9 cellular contexts compared by ENCODE assay signal in the genomic region with DNA sequence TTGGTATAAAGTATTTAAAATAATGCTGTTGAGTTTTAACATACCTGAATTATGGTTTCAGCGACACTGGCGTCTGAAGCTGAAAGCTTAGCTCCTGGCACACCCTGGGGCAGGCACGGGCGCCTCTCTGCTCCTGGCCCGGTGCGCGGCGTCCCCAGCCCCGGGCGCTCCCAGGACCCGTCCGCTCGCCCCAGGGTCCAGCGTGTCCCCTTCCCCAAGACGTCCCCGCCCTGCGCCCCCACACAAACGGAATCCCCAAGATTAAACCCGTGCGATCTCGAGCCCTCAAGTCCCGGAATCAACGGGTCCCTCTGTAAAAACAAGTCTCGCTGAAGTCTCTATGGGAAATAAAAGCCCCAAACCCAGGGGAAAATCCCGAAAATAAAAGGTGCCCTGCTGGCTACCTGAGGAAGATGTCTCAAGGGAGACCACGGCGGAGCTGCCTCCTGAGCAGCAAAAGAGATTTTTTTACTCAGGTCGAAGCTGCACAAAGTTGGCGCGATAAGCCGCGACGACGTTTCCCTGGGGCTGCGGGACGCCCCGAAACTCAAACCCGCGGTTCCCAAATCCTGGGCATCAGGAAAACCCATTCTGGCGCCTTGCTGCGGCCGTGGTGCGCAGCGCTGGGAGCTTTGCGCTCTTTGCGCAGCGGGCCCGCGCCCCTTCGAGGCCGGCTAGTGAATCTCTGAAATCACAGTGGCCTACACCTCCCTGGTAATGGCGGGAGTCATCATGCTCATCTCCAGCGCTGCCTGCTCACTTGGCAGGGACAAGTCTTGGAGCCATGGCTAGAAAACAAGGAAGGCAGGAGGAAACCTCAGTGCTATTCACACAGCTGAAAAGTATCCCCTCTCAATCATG. TPM values are rescaled to one million over a fixed set of nuclear protein-coding genes. Genes with fewer than 3 reads are reported as not detected.
DNase-seq lines count a peak whose midpoint lies in the region; ATAC-seq, FAIRE-seq and TF ChIP-seq lines count a peak whose summit lies in the region.
"Had no signal": no experiment of that assay in that cellular context is flagged by ENCODE, and none has a peak within 500 bp of the region (broad histone marks: within the 10 kb centered on the region; RNA-seq: fewer than 3 reads in every experiment).

No MANE protein-coding gene starts in this region.

- H2BK5ac ChIP-seq in mesenchymal stem cell (ENCODE audit: low read depth, low read length, poor library complexity, severe bottlenecking), result no peak overlapping the region

- no peak overlapping the region for H3K23ac ChIP-seq in mesenchymal stem cell (ENCODE audit: low read length in 2 of 2)

- no peaks in the 10 kb centered on the region for H3K4me1 Mint-ChIP-seq in astrocyte (ENCODE audit: low read depth, unreplicated experiment)

- no peaks in the 10 kb centered on the region for H3K79me1 ChIP-seq in mesenchymal stem cell (replicated peaks; ENCODE audit: low read length, poor library complexity, severe bottlenecking)

- no peaks in the 10 kb centered on the region for H3K36me3 ChIP-seq in HAP-1 (replicated peaks)
- no peaks in the 10 kb centered on the region for H3K36me3 ChIP-seq in astrocyte (ENCODE audit: insufficient read depth, low read length)
- H3K36me3 ChIP-seq in mesenchymal stem cell (ENCODE audit: control insufficient read depth in 1 of 2, insufficient read depth in 2 of 2, low read depth in 1 of 2, low read length in 2 of 2), result no peaks in the 10 kb centered on the region
- no peaks in the 10 kb centered on the region for H3K36me3 ChIP-seq in tibial nerve

- H4K91ac ChIP-seq in mesenchymal stem cell (ENCODE audit: low read length), result no peak overlapping the region

- no peaks in the 10 kb centered on the region for H4K20me1 ChIP-seq in astrocyte (ENCODE audit: insufficient read depth, low read length)

- H4K8ac ChIP-seq in mesenchymal stem cell (ENCODE audit: low read length), result no peak overlapping the region

- H3K18ac ChIP-seq in mesenchymal stem cell (ENCODE audit: low read depth in 1 of 2, low read length in 2 of 2), result no peak overlapping the region

- H3K4me3 ChIP-seq in HAP-1 (peak overlapping the region; percentile 16; the same call in 1 of the 2 replicates), astrocyte (ENCODE audit: insufficient read depth, low read depth, low read length) (peak overlapping the region; percentile 65), mesenchymal stem cell (ENCODE audit: insufficient read depth in 1 of 2, low read depth in 1 of 2, low read length in 2 of 2) (peak overlapping the region; percentile 39 to 86), tibial nerve (peak overlapping the region; percentile 13 to 44 (median 24))

- H2BK15ac ChIP-seq in mesenchymal stem cell (ENCODE audit: low read depth, poor library complexity, severe bottlenecking), result no peak overlapping the region

- H3K27ac ChIP-seq in astrocyte (ENCODE audit: low read depth, low read length), result no peak overlapping the region
- no peak overlapping the region for H3K27ac ChIP-seq in mesenchymal stem cell (ENCODE audit: low read length, poor library complexity, severe bottlenecking)
- H3K27ac ChIP-seq in tibial nerve, result no peak overlapping the region

- no peak for FAIRE-seq in astrocyte (lab: Jason Lieb, UNC)

- no peaks in the 10 kb centered on the region for H3K79me2 ChIP-seq in astrocyte (ENCODE audit: insufficient read depth, low read length)

- H3K14ac ChIP-seq in mesenchymal stem cell (ENCODE audit: low read length in 2 of 2), result no peak overlapping the region

- TF ChIP-seq CTCF in astrocyte (IDR thresholded peaks at IDR 0.05; ENCODE audit: insufficient read depth, low read depth, low read length) (no peak), tibial nerve (IDR thresholded peaks at IDR 0.05) (no peak)

- no peak for TF ChIP-seq EP300 in tibial nerve (IDR thresholded peaks at IDR 0.05)

- no peak for TF ChIP-seq POLR2A in tibial nerve (IDR thresholded peaks at IDR 0.05)

- H3K4me3 Mint-ChIP-seq in astrocyte (ENCODE audit: unreplicated experiment), result peak overlapping the region; percentile 75

- 4% methylated on average over 53 of the region's 53 CpGs for WGBS in mesenchymal stem cell
- WGBS in tibial nerve, 2 donors, result 3 to 5% methylated on average over 46 to 47 of the region's 53 CpGs

- peak overlapping the region; percentile 76 for H2AFZ ChIP-seq in astrocyte (ENCODE audit: low read depth, low read length)
- no peak overlapping the region for H2AFZ ChIP-seq in mesenchymal stem cell (ENCODE audit: low read depth, low read length)

- peak overlapping the region; percentile 43 for H3K9ac ChIP-seq in astrocyte (ENCODE audit: low read length)
- H3K9ac ChIP-seq in mesenchymal stem cell (ENCODE audit: low read length), result peak overlapping the region; percentile 81

- ATAC-seq in HG02870 (IDR thresholded peaks at IDR 0.05; ENCODE audit: unreplicated experiment), result no peak

- DNase-seq in G401 (ENCODE audit: low spot score) (peak; percentile 50), HAP-1 (ENCODE audit: low spot score in 2 of 2) (peak in 1 of 2 experiments; percentile 30), astrocyte (ENCODE audit: low read depth) (no peak), mesenchymal stem cell (no peak), tibial nerve (ENCODE audit: low spot score in 2 of 2) (no peak), cortex of kidney (lab: John Stamatoyannopoulos, UW) (no peak), NCI-H1436 (lab: John Stamatoyannopoulos, UW) (no peak)

- peaks cover 26% of the 10 kb centered on the region for H3K27me3 ChIP-seq in HAP-1 (ENCODE audit: low read depth)
- H3K27me3 ChIP-seq in astrocyte (ENCODE audit: insufficient read depth, low read length), result peaks cover 14% of the 10 kb centered on the region
- peaks cover 0 to 11% of the 10 kb centered on the region in 2 experiments for H3K27me3 ChIP-seq in mesenchymal stem cell (ENCODE audit: control insufficient read depth in 1 of 2, insufficient read depth in 1 of 2, low read length in 2 of 2)
- peaks cover 0 to 59% of the 10 kb centered on the region in 2 donors for H3K27me3 ChIP-seq in tibial nerve

- H2BK12ac ChIP-seq in mesenchymal stem cell (ENCODE audit: low read length in 2 of 2), result no peak overlapping the region

- H3K36me3 Mint-ChIP-seq in astrocyte (ENCODE audit: low read depth, unreplicated experiment), result no peaks in the 10 kb centered on the region

- H3K27ac Mint-ChIP-seq in astrocyte (ENCODE audit: unreplicated experiment), result no peak overlapping the region

- in situ Hi-C loops in G401 (cut with HindIII; ENCODE audit: low sequenced_read_pairs), result no loop called here
- in situ Hi-C loops in HAP-1 (cut with MboI; ENCODE audit: low sequenced_read_pairs), result no loop called here

- H3K9me3 Mint-ChIP-seq in astrocyte (ENCODE audit: unreplicated experiment), result no peaks in the 10 kb centered on the region

- peaks cover 14% of the 10 kb centered on the region for H3K27me3 Mint-ChIP-seq in astrocyte (ENCODE audit: low read depth, unreplicated experiment)

- H3K4me1 ChIP-seq in HAP-1 (no peaks in the 10 kb centered on the region), astrocyte (ENCODE audit: insufficient read depth, low read length) (peaks cover 5% of the 10 kb centered on the region), mesenchymal stem cell (ENCODE audit: control insufficient read depth, insufficient read depth, low read depth, low read length) (peaks cover 5% of the 10 kb centered on the region), tibial nerve (peaks cover 0 to 16% (median 13%) of the 10 kb centered on the region in 4 donors)

- H2BK120ac ChIP-seq in mesenchymal stem cell (ENCODE audit: low read depth, low read length), result no peak overlapping the region

- H3K4me2 ChIP-seq in astrocyte (ENCODE audit: low read length), result peak overlapping the region; percentile 97
- peak overlapping the region; percentile 86 for H3K4me2 ChIP-seq in mesenchymal stem cell (ENCODE audit: low read length, poor library complexity, severe bottlenecking)

- H3K9me3 ChIP-seq in HAP-1 (no peaks in the 10 kb centered on the region), astrocyte (ENCODE audit: insufficient read depth, low read depth, low read length) (no peaks in the 10 kb centered on the region), mesenchymal stem cell (ENCODE audit: control insufficient read depth, low read length) (no peaks in the 10 kb centered on the region), tibial nerve (no peaks in the 10 kb centered on the region)

- no peak overlapping the region for H3K4ac ChIP-seq in mesenchymal stem cell (ENCODE audit: low read depth in 1 of 2, low read length in 2 of 2)

- no peak overlapping the region for H2AK5ac ChIP-seq in mesenchymal stem cell (ENCODE audit: low read length, severe bottlenecking)

RNA-seq across cellular contexts. Expression of a gene that starts 6.3 kb away (rescaled TPM):
- total RNA-seq in G401 (2014; rRNA removed; shearing (Covaris generic)), result not detected in 2 replicates
- total RNA-seq in astrocyte (not detected in 2 replicates), tibial nerve (not detected)
- not detected for polyA plus RNA-seq in mesenchymal stem cell (2013, experiment 1 of 2)
- not detected for polyA plus RNA-seq in mesenchymal stem cell (2013, experiment 2 of 2)
- total RNA-seq: HT1080 had no signal

RNA-seq across cellular contexts. Expression of a gene that starts 17.4 kb away (rescaled TPM):
- total RNA-seq in G401 (2014; rRNA removed; shearing (Covaris generic)), result not detected in 2 replicates
- total RNA-seq in astrocyte, result not detected in 2 replicates
- not detected for polyA plus RNA-seq in mesenchymal stem cell (2013, experiment 1 of 2)
- polyA plus RNA-seq in mesenchymal stem cell (2013, experiment 2 of 2), result not detected
- total RNA-seq in tibial nerve, result not detected
- total RNA-seq: HT1080 had no signal

RNA-seq across cellular contexts. Expression of a gene that starts 34.8 kb away (rescaled TPM):
- not detected in 2 replicates for total RNA-seq in G401 (2014; rRNA removed; shearing (Covaris generic))
- total RNA-seq in astrocyte, result not detected in 2 replicates
- polyA plus RNA-seq in mesenchymal stem cell (2013, experiment 1 of 2), result not detected
- polyA plus RNA-seq in mesenchymal stem cell (2013, experiment 2 of 2), result not detected
- total RNA-seq in tibial nerve, result not detected
- total RNA-seq: HT1080 had no signal

RNA-seq across cellular contexts. Expression of a gene that starts 37.6 kb away (rescaled TPM):
- not detected in 2 replicates for total RNA-seq in G401 (2014; rRNA removed; shearing (Covaris generic))
- not detected in 2 replicates for total RNA-seq in astrocyte
- polyA plus RNA-seq in mesenchymal stem cell (2013, experiment 1 of 2), result not detected
- not detected for polyA plus RNA-seq in mesenchymal stem cell (2013, experiment 2 of 2)
- total RNA-seq in tibial nerve, result not detected
- total RNA-seq: HT1080 had no signal

RNA-seq across cellular contexts. Expression of a gene that starts 51.9 kb away (rescaled TPM):
- not detected in 2 replicates for total RNA-seq in G401 (2014; rRNA removed; shearing (Covaris generic))
- total RNA-seq in astrocyte, result not detected in 2 replicates
- polyA plus RNA-seq in mesenchymal stem cell (2013, experiment 1 of 2), result not detected
- not detected for polyA plus RNA-seq in mesenchymal stem cell (2013, experiment 2 of 2)
- total RNA-seq in tibial nerve, result not detected
- total RNA-seq: HT1080 had no signal
